Comparison of ENCODE assay signal across 13 cellular contexts in the genomic region with DNA sequence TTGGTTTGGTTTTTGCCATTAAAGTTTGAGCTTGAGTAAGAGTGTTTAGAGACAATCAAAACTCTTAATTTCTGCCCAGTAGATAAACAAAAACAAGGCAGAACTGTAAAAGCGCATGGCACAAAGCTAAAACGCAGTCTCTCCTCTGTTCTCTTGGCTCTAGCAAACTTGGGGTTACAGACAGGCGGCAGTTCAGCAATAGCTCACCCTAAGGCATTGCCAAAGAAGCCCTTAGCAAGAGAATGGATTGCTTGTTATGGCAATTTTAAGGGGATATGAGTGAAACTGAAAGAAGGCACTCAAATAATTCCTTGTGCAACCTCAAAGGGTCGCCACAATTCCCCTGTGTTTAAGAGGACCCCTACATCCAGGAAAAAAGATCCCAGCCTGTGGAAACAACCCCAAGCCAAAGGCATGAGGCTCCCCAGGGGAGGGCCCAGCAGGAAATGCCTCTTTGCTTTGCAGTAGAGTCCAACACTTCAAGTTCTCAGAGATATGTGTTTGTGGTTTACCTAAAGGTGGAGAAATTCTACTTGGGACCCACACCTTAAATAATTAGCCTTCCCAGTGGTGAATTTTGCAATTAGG.
DNase-seq lines count a peak whose midpoint lies in the region; ATAC-seq and TF ChIP-seq lines count a peak whose summit lies in the region.
"Had no signal": no experiment of that assay in that cellular context is flagged by ENCODE, and none has a peak within 500 bp of the region (broad histone marks: within the 10 kb centered on the region; RNA-seq: fewer than 3 reads in every experiment).

No MANE protein-coding gene starts in this region.

- no peaks in the 10 kb centered on the region for H3K27me3 Mint-ChIP-seq in endodermal cell (ENCODE audit: insufficient read depth)
- H3K27me3 Mint-ChIP-seq in activated T-cell treated with anti-CD3 and anti-CD28 coated beads, Interleukin-2, amount 50 U/mL, for 4 hours (ENCODE audit: low read depth) = no peaks in the 10 kb centered on the region
- H3K27me3 Mint-ChIP-seq: CD8-positive, alpha-beta memory T cell had no signal

- no peak overlapping the region for H3K27ac Mint-ChIP-seq in endodermal cell
- H3K27ac Mint-ChIP-seq: CD8-positive, alpha-beta memory T cell had no signal

- intact Hi-C loops in dorsolateral prefrontal cortex (cut with DNase I) = no loop called here

- no peaks in the 10 kb centered on the region for H3K36me3 Mint-ChIP-seq in endodermal cell (ENCODE audit: low read depth)
- H3K36me3 Mint-ChIP-seq in activated T-cell treated with anti-CD3 and anti-CD28 coated beads, Interleukin-2, amount 50 U/mL, for 4 hours (ENCODE audit: insufficient read depth) = no peaks in the 10 kb centered on the region
- H3K36me3 Mint-ChIP-seq: CD8-positive, alpha-beta memory T cell had no signal

- peak overlapping the region; percentile 0; the same call in 1 of the 2 replicates for H3K4me2 ChIP-seq in BLaER1

- no peaks in the 10 kb centered on the region for H3K9me3 Mint-ChIP-seq in endodermal cell
- H3K9me3 Mint-ChIP-seq in activated T-cell treated with anti-CD3 and anti-CD28 coated beads, Interleukin-2, amount 50 U/mL, for 4 hours = peaks cover 5% of the 10 kb centered on the region

- DNase-seq in endodermal cell (peak; percentile 62), dorsolateral prefrontal cortex (no peak)
- DNase-seq in activated T-cell treated with anti-CD3 and anti-CD28 coated beads, Interleukin-2, amount 50 U/mL, for 4 hours = no peak
- DNase-seq: CD8-positive, alpha-beta memory T cell; DMS53; GF-D8 had no signal

- H3K4me1 ChIP-seq in BLaER1 (no peaks in the 10 kb centered on the region), HUES64 (ENCODE audit: insufficient read depth, low read length) (peaks cover 24% of the 10 kb centered on the region), endodermal cell (ENCODE audit: control insufficient read depth, insufficient read depth, low read length) (peaks cover 3% of the 10 kb centered on the region), iPS-20b (ENCODE audit: insufficient read depth, low read length) (peaks cover 17% of the 10 kb centered on the region; the same call in 1 of the 2 replicates)

- H3K27ac ChIP-seq in BLaER1 = no peak overlapping the region
- peak overlapping the region; percentile 88 for H3K27ac ChIP-seq in HUES64 (ENCODE audit: low read depth, low read length)
- H3K27ac ChIP-seq in endodermal cell (ENCODE audit: low read depth, low read length) = no peak overlapping the region
- H3K27ac ChIP-seq in iPS-20b (ENCODE audit: low read length) = peak overlapping the region; percentile 69
- no peak overlapping the region for H3K27ac ChIP-seq in dorsolateral prefrontal cortex
- H3K27ac ChIP-seq: 22Rv1 had no signal

- no peaks in the 10 kb centered on the region for H4K20me1 ChIP-seq in BLaER1

- H3K4me3 ChIP-seq in BLaER1 = no peak overlapping the region
- no peak overlapping the region for H3K4me3 ChIP-seq in HUES64 (ENCODE audit: low read length)
- H3K4me3 ChIP-seq in endodermal cell (ENCODE audit: low read length) = no peak overlapping the region
- H3K4me3 ChIP-seq in iPS-20b (ENCODE audit: low read length) = peak overlapping the region; percentile 4; the same call in 1 of the 2 replicates
- no peak overlapping the region for H3K4me3 ChIP-seq in dorsolateral prefrontal cortex

- H3K27me3 ChIP-seq in BLaER1 (no peaks in the 10 kb centered on the region), HUES64 (ENCODE audit: insufficient read depth, low read length) (no peaks in the 10 kb centered on the region), endodermal cell (ENCODE audit: control insufficient read depth, insufficient read depth, low read length, poor library complexity, severe bottlenecking) (no peaks in the 10 kb centered on the region), iPS-20b (ENCODE audit: insufficient read depth, low read length) (no peaks in the 10 kb centered on the region), dorsolateral prefrontal cortex (no peaks in the 10 kb centered on the region)

- H3K4me1 Mint-ChIP-seq in endodermal cell = peaks cover 15% of the 10 kb centered on the region
- H3K4me1 Mint-ChIP-seq in activated T-cell treated with anti-CD3 and anti-CD28 coated beads, Interleukin-2, amount 50 U/mL, for 4 hours (ENCODE audit: low read depth) = no peaks in the 10 kb centered on the region
- H3K4me1 Mint-ChIP-seq: CD8-positive, alpha-beta memory T cell had no signal

- H3K9me3 ChIP-seq in BLaER1 = 0 out of 2 replicates have a peak, but pooled peaks cover 3% of the 10 kb centered on the region
- no peaks in the 10 kb centered on the region for H3K9me3 ChIP-seq in HUES64 (ENCODE audit: insufficient read depth, low read depth, low read length)
- H3K9me3 ChIP-seq in endodermal cell (ENCODE audit: control insufficient read depth, low read length) = no peaks in the 10 kb centered on the region
- no peaks in the 10 kb centered on the region for H3K9me3 ChIP-seq in iPS-20b (ENCODE audit: insufficient read depth, low read depth, low read length)

- H3K4me3 Mint-ChIP-seq in endodermal cell = no peak overlapping the region
- H3K4me3 Mint-ChIP-seq in activated T-cell treated with anti-CD3 and anti-CD28 coated beads, Interleukin-2, amount 50 U/mL, for 4 hours = no peak overlapping the region
- H3K4me3 Mint-ChIP-seq: CD8-positive, alpha-beta memory T cell had no signal

- H3K36me3 ChIP-seq in BLaER1 (no peaks in the 10 kb centered on the region), HUES64 (ENCODE audit: insufficient read depth, low read length) (no peaks in the 10 kb centered on the region), endodermal cell (ENCODE audit: control insufficient read depth, insufficient read depth, low read length) (no peaks in the 10 kb centered on the region), iPS-20b (ENCODE audit: insufficient read depth, low read depth, low read length) (no peaks in the 10 kb centered on the region)

- no peak overlapping the region for H3K9ac ChIP-seq in BLaER1
- H3K9ac ChIP-seq in HUES64 (ENCODE audit: low read depth, low read length) = no peak overlapping the region
- no peak overlapping the region for H3K9ac ChIP-seq in endodermal cell (ENCODE audit: extremely low read depth, low read length, poor library complexity, severe bottlenecking)
- H3K9ac ChIP-seq in iPS-20b (ENCODE audit: low read depth, low read length) = peak overlapping the region; percentile 33; the same call in 1 of the 2 replicates

- ATAC-seq in GM19351 (IDR thresholded peaks at IDR 0.05; ENCODE audit: unreplicated experiment) = no peak
- no peak for ATAC-seq in activated T-cell treated with anti-CD3 and anti-CD28 coated beads, Interleukin-2, amount 50 U/mL, for 4 hours
- ATAC-seq in HG02623 (IDR thresholded peaks at IDR 0.05; ENCODE audit: unreplicated experiment) = no peak
- ATAC-seq: HepG2 had no signal

- 60% methylated on average over 4 of the region's 4 CpGs for WGBS in HUES64
- 74 to 75% methylated on average over 3 to 4 of the region's 4 CpGs for WGBS in endodermal cell (ENCODE audit: insufficient coverage in 1 of 2, insufficient read length in 1 of 2), 2 experiments

- TF ChIP-seq CTCF in endodermal cell (conservative IDR thresholded peaks at IDR 0.05) (no peak), dorsolateral prefrontal cortex (IDR thresholded peaks at IDR 0.05 in 54 of 56, conservative IDR thresholded peaks at IDR 0.05 in 2 of 56; ENCODE audit: low read depth in 1 of 56, partially characterized antibody in 56 of 56) (no peak)

Comparison
In these comparisons a context has a peak if more than half of its experiments do, and no peak if none do; other contexts are left out.
1. H3K27ac ChIP-seq: peak in HUES64 (single experiment) and iPS-20b (single experiment); none in BLaER1 (single experiment), endodermal cell (single experiment) and dorsolateral prefrontal cortex (0 of 59).